Comparison of ENCODE assay signal across 23 cellular contexts in the genomic region with DNA sequence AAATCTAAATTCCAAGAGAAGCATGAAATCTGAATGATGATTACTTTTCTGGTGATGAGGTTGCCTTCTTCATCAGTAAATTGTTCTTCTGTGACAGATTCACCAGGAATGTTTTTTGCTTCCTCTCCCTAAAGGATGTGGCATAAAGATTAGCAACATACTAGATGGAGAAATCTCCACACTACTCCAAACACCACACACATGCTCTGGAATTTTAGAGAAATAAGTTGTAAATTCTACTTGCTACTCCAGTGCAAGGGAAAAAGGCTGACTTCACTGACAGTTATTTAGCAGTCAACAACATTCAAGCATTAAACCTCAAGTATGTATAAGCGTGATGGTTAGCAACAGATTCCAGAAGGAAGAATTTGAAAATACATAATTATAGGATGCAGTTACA.
A peak's percentile ranks its signal among the peaks of the same experiment; 100 is the strongest.
DNase-seq lines count a peak whose midpoint lies in the region; FAIRE-seq and TF ChIP-seq lines count a peak whose summit lies in the region.
"Had no signal": no experiment of that assay in that cellular context is flagged by ENCODE, and none has a peak within 500 bp of the region (broad histone marks: within the 10 kb centered on the region; RNA-seq: fewer than 3 reads in every experiment).

No MANE protein-coding gene starts in this region.

- H3K4me1 Mint-ChIP-seq in type B pancreatic cell (ENCODE audit: unreplicated experiment), result peaks cover 5% of the 10 kb centered on the region
- H3K4me1 Mint-ChIP-seq: natural killer cell had no signal

- peak overlapping the region; percentile 29 for H3K4me2 ChIP-seq in GM23248 (ENCODE audit: unreplicated experiment)

- no peak overlapping the region for H3K9ac ChIP-seq in GM23248

- in situ Hi-C loops in GM23248 (cut with MboI) (loop anchor here (25.0 kb wide), 1 partner anchor 407 kb away; no protein-coding TSS in a partner anchor), astrocyte of the cerebellum (cut with HindIII; ENCODE audit: low sequenced_read_pairs) (no loop called here)

- TF ChIP-seq CTCF in astrocyte of the cerebellum (IDR thresholded peaks at IDR 0.05; ENCODE audit: low read depth, low read length, missing control alignments) (no peak), fibroblast of villous mesenchyme (IDR thresholded peaks at IDR 0.05; ENCODE audit: insufficient read depth, low read depth, low read length) (no peak), type B pancreatic cell (conservative IDR thresholded peaks at IDR 0.05) (no peak)

- no peaks in the 10 kb centered on the region for H3K9me2 ChIP-seq in GM23248 (ENCODE audit: insufficient read depth)

- H3F3A ChIP-seq in GM23248 (ENCODE audit: insufficient read depth), result 0 out of 2 replicates have a peak, but pooled peaks cover 8% of the 10 kb centered on the region

- peaks cover 19% of the 10 kb centered on the region for H3K36me3 Mint-ChIP-seq in type B pancreatic cell
- H3K36me3 Mint-ChIP-seq: CD14-positive monocyte, natural killer cell had no signal

- no peak overlapping the region for H3K27ac ChIP-seq in GM23248
- H3K27ac ChIP-seq: SJSA1, skin epidermis had no signal

- H3K27me3 Mint-ChIP-seq in type B pancreatic cell, result no peaks in the 10 kb centered on the region
- H3K27me3 Mint-ChIP-seq: activated B cell treated with CpG ODN at 0.5 μM for 24 hours had no signal

- no peaks in the 10 kb centered on the region for H3K36me3 ChIP-seq in GM23248 (ENCODE audit: low read depth)
- H3K36me3 ChIP-seq: SJSA1 had no signal

- no peak overlapping the region for H3K4me3 ChIP-seq in GM23248
- no peak overlapping the region for H3K4me3 ChIP-seq in astrocyte of the cerebellum (ENCODE audit: low read depth, low read length)
- no peak overlapping the region for H3K4me3 ChIP-seq in fibroblast of villous mesenchyme (ENCODE audit: low read depth, low read length)
- H3K4me3 ChIP-seq: K562, SJSA1, skin epidermis had no signal

- H2AFZ ChIP-seq in GM23248, result 0 out of 2 replicates have a peak overlapping the region, but pooled peaks have one; percentile 2

- H3K9me3 ChIP-seq in GM23248 (ENCODE audit: low read depth), result no peaks in the 10 kb centered on the region
- H3K9me3 ChIP-seq: SJSA1 had no signal

- no peak overlapping the region for H3K4me3 Mint-ChIP-seq in type B pancreatic cell
- H3K4me3 Mint-ChIP-seq: activated B cell treated with CpG ODN at 0.5 μM for 24 hours; activated CD8-positive, alpha-beta T cell treated with anti-CD3 and anti-CD28 coated beads, Interleukin-2, amount 10 ng/mL, durations not matched to agents 7 days and 5 days; CD14-positive monocyte; natural killer cell had no signal

- peaks cover 4% of the 10 kb centered on the region for H3K4me1 ChIP-seq in GM23248 (ENCODE audit: insufficient read depth)
- H3K4me1 ChIP-seq: SJSA1 had no signal

- H4K20me1 ChIP-seq in GM23248 (ENCODE audit: insufficient read depth), result no peaks in the 10 kb centered on the region

- WGBS in GM23248 (ENCODE audit: low coverage in 1 of 2, low lambda C conversion rate in 2 of 2, missing lambda C conversion rate in 2 of 2), 2 experiments, result 79 to 81% methylated on average over 1 of the region's 1 CpG

- H3K27me3 ChIP-seq in GM23248 (replicated peaks; ENCODE audit: insufficient read depth), result no peaks in the 10 kb centered on the region

- no peak for FAIRE-seq in frontal cortex (lab: Jason Lieb, UNC)
- FAIRE-seq: H1, K562 had no signal

- no peak overlapping the region for H3K27ac Mint-ChIP-seq in type B pancreatic cell
- H3K27ac Mint-ChIP-seq: activated B cell treated with CpG ODN at 0.5 μM for 24 hours; activated CD8-positive, alpha-beta T cell treated with anti-CD3 and anti-CD28 coated beads, Interleukin-2, amount 10 ng/mL, durations not matched to agents 7 days and 5 days; activated naive CD4-positive, alpha-beta T cell treated with anti-CD3 and anti-CD28 coated beads, Interleukin-2, amount 50 U/mL, for 72 hours; CD14-positive monocyte; natural killer cell had no signal

- H3K79me2 ChIP-seq in GM23248 (ENCODE audit: insufficient read depth), result no peaks in the 10 kb centered on the region

- no peaks in the 10 kb centered on the region for H3K9me3 Mint-ChIP-seq in type B pancreatic cell
- H3K9me3 Mint-ChIP-seq: activated B cell treated with CpG ODN at 0.5 μM for 24 hours; activated naive CD4-positive, alpha-beta T cell treated with anti-CD3 and anti-CD28 coated beads, Interleukin-2, amount 50 U/mL, for 72 hours; CD14-positive monocyte; natural killer cell had no signal

- DNase-seq in GM23248 (peak; percentile 49), astrocyte of the cerebellum (ENCODE audit: low read depth) (peak; percentile 12), fibroblast of villous mesenchyme (ENCODE audit: low read depth) (peak; percentile 92), frontal cortex (ENCODE audit: low spot score in 2 of 2) (no peak), type B pancreatic cell (ENCODE audit: extremely low spot score, unreplicated experiment) (no peak), SIG-M5 (lab: John Stamatoyannopoulos, UW) (no peak), NCI-H2107 (lab: John Stamatoyannopoulos, UW) (no peak)
- DNase-seq: activated B cell treated with CpG ODN at 0.5 μM for 24 hours; activated CD8-positive, alpha-beta T cell treated with anti-CD3 and anti-CD28 coated beads, Interleukin-2, amount 10 ng/mL, durations not matched to agents 7 days and 5 days; effector CD4-positive, alpha-beta T cell; mesendoderm; natural killer cell; NCI-H1048; NCI-H2081 treated with DMSO at 0.1 percent for 48 hours; NCI-H526 treated with DMSO at 0.1 percent for 48 hours; posterior cingulate gyrus; stimulated activated CD4-positive, alpha-beta T cell treated with anti-CD3 and anti-CD28 coated beads, Interleukin-4, amount 100 ng/mL, for 1 hour had no signal

Comparison
In these comparisons a context has a peak if more than half of its experiments do, and no peak if none do; other contexts are left out.
1. DNase-seq: peak in GM23248 (single experiment), astrocyte of the cerebellum (single experiment) and fibroblast of villous mesenchyme (single experiment); none in frontal cortex (0 of 2), type B pancreatic cell (single experiment), SIG-M5 (single experiment) and NCI-H2107 (single experiment).